In genomic region chr5:81209386-81209785, GRCh38 we compare ENCODE assay signal across 25 cellular contexts. TPM values are rescaled to one million over a fixed set of nuclear protein-coding genes. Genes with fewer than 3 reads are reported as not detected.
"Had no signal": no experiment of that assay in that cellular context is flagged by ENCODE, and none has a peak within 500 bp of the region (broad histone marks: within the 10 kb centered on the region; RNA-seq: fewer than 3 reads in every experiment).

No MANE protein-coding gene starts in this region.

- H3K79me2 ChIP-seq: hepatocyte had no signal

- H3K27me3 Mint-ChIP-seq: naive thymus-derived CD8-positive, alpha-beta T cell; stimulated activated naive CD8-positive, alpha-beta T cell treated with anti-CD3 and anti-CD28 coated beads, Interleukin-15, Interleukin-2, amounts not matched to agents 100 ng/mL and 50 ng/mL, for 24 hours had no signal

- H3K4me3 ChIP-seq: colonic mucosa, hepatocyte, lung, pancreas, psoas muscle, right lobe of liver, tibial nerve, upper lobe of right lung, vagina had no signal

- H3K27me3 ChIP-seq: colonic mucosa, foreskin keratinocyte, hepatocyte, pancreas, right lobe of liver, tibial nerve, upper lobe of right lung, vagina had no signal

- H3K4me2 ChIP-seq: hepatocyte had no signal

- DNase-seq: colonic mucosa; effector CD4-positive, alpha-beta T cell; endodermal cell; erythroblast; head of caudate nucleus; kidney; left colon; left ventricle myocardium superior; mesendoderm; naive thymus-derived CD8-positive, alpha-beta T cell; occipital lobe; pancreas; psoas muscle; retina; right lobe of liver; stimulated activated CD4-positive, alpha-beta T cell treated with anti-CD3 and anti-CD28 coated beads, Interleukin-4, amount 100 ng/mL, for 1 hour; upper lobe of right lung had no signal

- H3K9me3 Mint-ChIP-seq: endodermal cell; naive thymus-derived CD8-positive, alpha-beta T cell; stimulated activated memory B cell treated with anti-CD40 and anti-IgM and Interleukin-4, amounts not matched to agents 10 μg/mL and 1 μg/mL and 100 μg/mL, for 72 hours; stimulated activated naive CD8-positive, alpha-beta T cell treated with anti-CD3 and anti-CD28 coated beads, Interleukin-15, Interleukin-2, amounts not matched to agents 100 ng/mL and 50 ng/mL, for 24 hours had no signal

- H3K36me3 Mint-ChIP-seq: stimulated activated memory B cell treated with anti-CD40 and anti-IgM and Interleukin-4, amounts not matched to agents 10 μg/mL and 1 μg/mL and 100 μg/mL, for 72 hours had no signal

- H2AFZ ChIP-seq: hepatocyte had no signal

- H3K4me3 Mint-ChIP-seq: endodermal cell; naive thymus-derived CD8-positive, alpha-beta T cell; stimulated activated memory B cell treated with anti-CD40 and anti-IgM and Interleukin-4, amounts not matched to agents 10 μg/mL and 1 μg/mL and 100 μg/mL, for 72 hours; stimulated activated naive CD8-positive, alpha-beta T cell treated with anti-CD3 and anti-CD28 coated beads, Interleukin-15, Interleukin-2, amounts not matched to agents 100 ng/mL and 50 ng/mL, for 24 hours had no signal

- H3K27ac ChIP-seq: colonic mucosa, foreskin keratinocyte, hepatocyte, pancreas, psoas muscle, right lobe of liver, tibial nerve, upper lobe of right lung, vagina had no signal

- H3K36me3 ChIP-seq: colonic mucosa, pancreas, right lobe of liver, upper lobe of right lung, vagina had no signal

- H3K4me1 Mint-ChIP-seq: naive thymus-derived CD8-positive, alpha-beta T cell had no signal

- H3K27ac Mint-ChIP-seq: endodermal cell; stimulated activated memory B cell treated with anti-CD40 and anti-IgM and Interleukin-4, amounts not matched to agents 10 μg/mL and 1 μg/mL and 100 μg/mL, for 72 hours; stimulated activated naive CD8-positive, alpha-beta T cell treated with anti-CD3 and anti-CD28 coated beads, Interleukin-15, Interleukin-2, amounts not matched to agents 100 ng/mL and 50 ng/mL, for 24 hours had no signal

- H3K9me3 ChIP-seq: colonic mucosa, pancreas, psoas muscle, right lobe of liver, tibial nerve, upper lobe of right lung, vagina had no signal

- H3K4me1 ChIP-seq: colonic mucosa, foreskin keratinocyte, psoas muscle, right lobe of liver, tibial nerve, upper lobe of right lung, vagina had no signal

- ATAC-seq: left colon; left ventricle myocardium superior; naive thymus-derived CD8-positive, alpha-beta T cell; pancreas; psoas muscle; right lobe of liver; upper lobe of right lung had no signal

RNA-seq across cellular contexts. Expression of gene CKMT2, which starts 23.7 kb away (rescaled TPM):
- total RNA-seq: endothelial cell of umbilical vein, foreskin keratinocyte had no signal
